In the genomic region with DNA sequence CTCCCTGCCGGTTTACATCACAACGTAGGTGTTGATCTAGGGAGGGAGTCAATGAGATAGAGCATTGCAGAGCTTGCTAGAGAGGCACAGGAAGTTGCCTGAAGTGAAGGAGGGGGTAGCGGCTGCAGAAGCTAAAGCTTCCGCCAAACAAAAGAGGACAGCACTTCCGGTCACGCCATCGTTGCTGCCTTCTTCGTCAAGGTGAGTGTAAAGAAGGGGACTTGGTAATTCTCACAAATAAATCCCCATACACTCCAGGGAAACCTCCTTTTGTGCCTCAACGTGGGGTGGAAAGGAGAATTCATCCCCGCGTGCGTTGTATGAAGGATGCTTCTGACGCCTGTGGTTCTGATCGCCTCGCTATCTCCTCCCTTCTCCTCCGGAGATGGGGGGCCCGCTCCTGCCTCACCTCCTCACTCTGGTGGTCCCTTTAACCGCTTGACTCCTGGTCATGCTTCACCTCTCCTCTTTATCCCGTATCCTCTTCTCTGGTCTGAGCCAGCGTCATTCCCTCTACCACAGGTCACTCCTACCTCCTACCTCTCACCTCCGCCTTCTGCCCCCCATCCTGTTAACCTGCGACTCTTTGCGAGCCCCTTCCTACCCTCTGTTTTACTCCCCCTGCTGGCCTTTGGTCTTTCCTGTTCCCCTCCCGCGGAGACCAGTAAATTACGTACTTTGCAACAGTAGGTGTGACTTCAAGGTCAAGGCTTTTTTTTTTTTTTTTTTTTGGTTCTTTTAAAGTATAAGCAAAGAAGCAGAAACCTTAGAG, we compare ENCODE assay signal across 8 cellular contexts. TPM values are rescaled to one million over a fixed set of nuclear protein-coding genes. Genes with fewer than 3 reads are reported as not detected.
DNase-seq lines count a peak whose midpoint lies in the region; ATAC-seq and TF ChIP-seq lines count a peak whose summit lies in the region.

No MANE protein-coding gene starts in this region.

- H3K79me2 ChIP-seq in parathyroid adenoma = no peaks in the 10 kb centered on the region

- H3K4me3 Mint-ChIP-seq in Caco-2 (ENCODE audit: unreplicated experiment) = peak overlapping the region; percentile 97
- H3K4me3 Mint-ChIP-seq in activated naive CD4-positive, alpha-beta T cell treated with anti-CD3 and anti-CD28 coated beads, Interleukin-2, amount 10 ng/mL, durations not matched to agents 7 days and 5 days = peak overlapping the region; percentile 95

- H3K27ac Mint-ChIP-seq in Caco-2 (ENCODE audit: unreplicated experiment) = peak overlapping the region; percentile 89
- peak overlapping the region; percentile 94 for H3K27ac Mint-ChIP-seq in activated naive CD4-positive, alpha-beta T cell treated with anti-CD3 and anti-CD28 coated beads, Interleukin-2, amount 10 ng/mL, durations not matched to agents 7 days and 5 days

- H3K9me3 ChIP-seq in Caco-2 (no peaks in the 10 kb centered on the region), RWPE2 (ENCODE audit: severe bottlenecking) (no peaks in the 10 kb centered on the region), parathyroid adenoma (ENCODE audit: control insufficient read depth, low read length) (no peaks in the 10 kb centered on the region), upper lobe of left lung (no peaks in the 10 kb centered on the region)

- intact Hi-C loops in Caco-2 (cut with micrococcal nuclease; ENCODE audit: unreplicated experiment) = loop anchor here (5.0 kb wide), 1 partner anchor 161 kb away; no protein-coding TSS in a partner anchor
- intact Hi-C loops in Right ventricle myocardium superior (cut with DNase I) = no loop called here

- peak overlapping the region; percentile 84 for H2AFZ ChIP-seq in parathyroid adenoma

- TF ChIP-seq EP300 in upper lobe of left lung (IDR thresholded peaks at IDR 0.05) = no peak

- H3K4me3 ChIP-seq in Caco-2 (ENCODE audit: low read depth, low read length) = peak overlapping the region; percentile 55
- peak overlapping the region; percentile 46 for H3K4me3 ChIP-seq in RWPE2 (ENCODE audit: severe bottlenecking)
- H3K4me3 ChIP-seq in parathyroid adenoma (ENCODE audit: low read depth, low read length) = peak overlapping the region; percentile 74
- peak overlapping the region; percentile 4 to 61 (median 50) for H3K4me3 ChIP-seq in upper lobe of left lung

- no peaks in the 10 kb centered on the region for H3K27me3 ChIP-seq in Caco-2 (replicated peaks; ENCODE audit: control insufficient read depth, insufficient read depth, low read length)
- no peaks in the 10 kb centered on the region for H3K27me3 ChIP-seq in RWPE2 (ENCODE audit: insufficient read depth, poor library complexity, severe bottlenecking)
- no peaks in the 10 kb centered on the region for H3K27me3 ChIP-seq in parathyroid adenoma (ENCODE audit: control insufficient read depth, insufficient read depth, low read length)
- no peaks in the 10 kb centered on the region for H3K27me3 ChIP-seq in upper lobe of left lung

- H3K27ac ChIP-seq in RWPE2 (ENCODE audit: poor library complexity, severe bottlenecking) (peak overlapping the region; percentile 36), parathyroid adenoma (peak overlapping the region; percentile 47), upper lobe of left lung (peak overlapping the region in 2 of 4 donors; percentile 39 to 48)

- WGBS in upper lobe of left lung, 2 donors = 2 to 28% methylated on average over 17 to 26 of the region's 26 CpGs

- H3K9ac ChIP-seq in parathyroid adenoma = no peak overlapping the region

- H3K36me3 Mint-ChIP-seq in Caco-2 (ENCODE audit: insufficient read depth, unreplicated experiment) = peaks cover 14% of the 10 kb centered on the region
- peaks cover 9% of the 10 kb centered on the region for H3K36me3 Mint-ChIP-seq in activated naive CD4-positive, alpha-beta T cell treated with anti-CD3 and anti-CD28 coated beads, Interleukin-2, amount 10 ng/mL, durations not matched to agents 7 days and 5 days

- H3K4me2 ChIP-seq in parathyroid adenoma (ENCODE audit: low read length) = peak overlapping the region; percentile 72

- CTCF ChIA-PET in Caco-2 (lab: Charles Lee) = interaction anchor here (1.2 kb wide), 1 partner anchor 58 kb away, joined by 4 read pairs; no protein-coding TSS in a partner anchor
- CTCF ChIA-PET in activated naive CD4-positive, alpha-beta T cell treated with anti-CD3 and anti-CD28 coated beads, Interleukin-2, amount 10 ng/mL, durations not matched to agents 7 days and 5 days (lab: Charles Lee) = no interaction called here

- DNase-seq in Caco-2 (peak; percentile 55 to 64), HUDEP-2 (lab: John Stamatoyannopoulos, UW; ENCODE audit: unreplicated experiment in 76 of 76) (peak in 60 of 76 experiments; percentile 0 to 51 (median 10)), RWPE2 (ENCODE audit: low spot score) (no peak), Right ventricle myocardium superior (peak; percentile 45), upper lobe of left lung (peak in 1 of 2 donors; percentile 54)
- DNase-seq in activated naive CD4-positive, alpha-beta T cell treated with anti-CD3 and anti-CD28 coated beads, Interleukin-2, amount 10 ng/mL, durations not matched to agents 7 days and 5 days = peak; percentile 70

- TF ChIP-seq POLR2A in upper lobe of left lung (IDR thresholded peaks at IDR 0.05) = no peak

- no peaks in the 10 kb centered on the region for H3K9me3 Mint-ChIP-seq in Caco-2 (ENCODE audit: unreplicated experiment)
- H3K9me3 Mint-ChIP-seq in activated naive CD4-positive, alpha-beta T cell treated with anti-CD3 and anti-CD28 coated beads, Interleukin-2, amount 10 ng/mL, durations not matched to agents 7 days and 5 days = no peaks in the 10 kb centered on the region

- TF ChIP-seq CTCF in Caco-2 (IDR thresholded peaks at IDR 0.05; ENCODE audit: insufficient read depth in 1 of 2, low read depth in 1 of 2, low read length in 1 of 2, severe bottlenecking in 1 of 2, unreplicated experiment in 1 of 2) (peak; percentile 20 to 25), RWPE2 (IDR thresholded peaks at IDR 0.05; ENCODE audit: poor library complexity, severe bottlenecking) (peak; percentile 42), parathyroid adenoma (IDR thresholded peaks at IDR 0.05) (peak; percentile 21), upper lobe of left lung (IDR thresholded peaks at IDR 0.05) (no peak)

- ATAC-seq in GM21360 (IDR thresholded peaks at IDR 0.05; ENCODE audit: unreplicated experiment) = peak; percentile 89
- peak; percentile 80 for ATAC-seq in RWPE2 (ENCODE audit: low read depth)
- ATAC-seq in Right ventricle myocardium superior (ENCODE audit: poor library complexity) = peak; percentile 97
- peak; percentile 68 to 77 for ATAC-seq in upper lobe of left lung (ENCODE audit: low FRiP score in 2 of 2)

- H3K4me1 ChIP-seq in Caco-2 = no peaks in the 10 kb centered on the region
- H3K4me1 ChIP-seq in RWPE2 (ENCODE audit: insufficient read depth, poor library complexity, severe bottlenecking) = no peaks in the 10 kb centered on the region
- no peaks in the 10 kb centered on the region for H3K4me1 ChIP-seq in parathyroid adenoma
- no peaks in the 10 kb centered on the region for H3K4me1 ChIP-seq in upper lobe of left lung

- no peaks in the 10 kb centered on the region for H3K4me1 Mint-ChIP-seq in Caco-2 (ENCODE audit: low read depth, unreplicated experiment)
- H3K4me1 Mint-ChIP-seq in activated naive CD4-positive, alpha-beta T cell treated with anti-CD3 and anti-CD28 coated beads, Interleukin-2, amount 10 ng/mL, durations not matched to agents 7 days and 5 days = peaks cover 20% of the 10 kb centered on the region

- peaks cover 4% of the 10 kb centered on the region for H3K27me3 Mint-ChIP-seq in Caco-2 (ENCODE audit: insufficient read depth, unreplicated experiment)
- H3K27me3 Mint-ChIP-seq in activated naive CD4-positive, alpha-beta T cell treated with anti-CD3 and anti-CD28 coated beads, Interleukin-2, amount 10 ng/mL, durations not matched to agents 7 days and 5 days = peaks cover 10% of the 10 kb centered on the region

- POLR2A ChIA-PET in Caco-2 (lab: Charles Lee) = interaction anchor here (0.6 kb wide), 1 partner anchor 23 kb away, joined by 3 read pairs; no protein-coding TSS in a partner anchor

- BruUV-seq in Caco-2 (replicated peaks; lab: Mats Ljungman, UMichigan) = TSS peak; percentile 57

- no peaks in the 10 kb centered on the region for H3K36me3 ChIP-seq in Caco-2 (ENCODE audit: control insufficient read depth, insufficient read depth, low read length)
- no peaks in the 10 kb centered on the region for H3K36me3 ChIP-seq in RWPE2 (ENCODE audit: low read depth)
- H3K36me3 ChIP-seq in parathyroid adenoma (ENCODE audit: control insufficient read depth, insufficient read depth, low read length) = no peaks in the 10 kb centered on the region
- H3K36me3 ChIP-seq in upper lobe of left lung = no peaks in the 10 kb centered on the region

RNA-seq across cellular contexts. Expression of gene GSPT2, which starts 59.9 kb away (rescaled TPM):
- total RNA-seq in Caco-2 (2022) = 7.3 TPM in 2 replicates
- 6.9 TPM for total RNA-seq in Right ventricle myocardium superior
- 1 to 10 TPM; 1.0 to 8.2 (median 5.3) TPM for total RNA-seq in upper lobe of left lung

Comparison
In these comparisons a context has a peak if more than half of its experiments do, and no peak if none do; other contexts are left out.
1. CTCF ChIP-seq: peak in Caco-2 (2 of 2), RWPE2 (single experiment) and parathyroid adenoma (single experiment); none in upper lobe of left lung (0 of 6).
2. Peak in every context shown above with its lines, with median percentiles within 50 percentile points of each other: H3K4me3 ChIP-seq and ATAC-seq.